Comparison of ENCODE assay signal across 27 cellular contexts in the genomic region with DNA sequence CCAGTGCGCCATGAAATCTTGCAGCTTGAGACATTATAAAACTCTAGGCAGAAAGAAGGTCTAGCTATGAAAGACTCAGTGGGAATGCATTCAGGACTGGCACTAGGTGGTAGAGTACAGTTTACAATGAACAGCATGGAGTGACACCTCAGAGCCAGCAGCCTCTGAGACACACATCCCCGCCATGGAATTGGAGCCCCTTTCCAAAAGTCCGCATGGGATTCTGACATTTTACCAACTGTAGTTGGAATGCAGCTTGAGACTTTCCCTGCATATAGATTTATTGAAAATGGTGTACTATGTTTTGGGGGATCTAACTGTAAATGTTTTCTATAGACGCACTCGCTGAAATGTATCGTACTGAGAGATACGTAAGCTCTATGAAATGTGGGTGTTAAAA.
"Had no signal": no experiment of that assay in that cellular context is flagged by ENCODE, and none has a peak within 500 bp of the region (broad histone marks: within the 10 kb centered on the region; RNA-seq: fewer than 3 reads in every experiment).

No MANE protein-coding gene starts in this region.

- H3K4me1 Mint-ChIP-seq: endodermal cell had no signal

- H3K36me3 ChIP-seq: colonic mucosa, esophagus muscularis mucosa, esophagus squamous epithelium, gastrocnemius medialis, gastroesophageal sphincter, heart left ventricle had no signal

- H3K27ac ChIP-seq: colonic mucosa, coronary artery, dorsolateral prefrontal cortex, epithelial cell of prostate, esophagus muscularis mucosa, esophagus squamous epithelium, foreskin keratinocyte, gastrocnemius medialis, gastroesophageal sphincter, heart left ventricle had no signal

- H3K4me1 ChIP-seq: colonic mucosa, esophagus muscularis mucosa, esophagus squamous epithelium, foreskin keratinocyte, gastrocnemius medialis, gastroesophageal sphincter had no signal

- H3K9me3 ChIP-seq: colonic mucosa, esophagus muscularis mucosa, esophagus squamous epithelium, gastrocnemius medialis, gastroesophageal sphincter, heart left ventricle had no signal

- H3K27me3 Mint-ChIP-seq: dendritic cell treated with granulocyte-macrophage colony-stimulating factor and Interleukin-4, amounts not matched to agents 40 ng/mL and 50 ng/mL, for 4 days had no signal

- H3K27me3 ChIP-seq: colonic mucosa, dorsolateral prefrontal cortex, esophagus muscularis mucosa, esophagus squamous epithelium, foreskin keratinocyte, gastrocnemius medialis, gastroesophageal sphincter, heart left ventricle had no signal

- H3K9me3 Mint-ChIP-seq: dendritic cell treated with granulocyte-macrophage colony-stimulating factor and Interleukin-4, amounts not matched to agents 40 ng/mL and 50 ng/mL, for 4 days; effector memory CD8-positive, alpha-beta T cell; endodermal cell had no signal

- H3K4me3 ChIP-seq: colonic mucosa, coronary artery, dorsolateral prefrontal cortex, esophagus muscularis mucosa, esophagus squamous epithelium, gastrocnemius medialis, gastroesophageal sphincter, heart left ventricle had no signal

- ATAC-seq: effector memory CD8-positive, alpha-beta T cell; esophagus mucosa; foreskin keratinocyte; gastrocnemius medialis; gastroesophageal sphincter; heart left ventricle had no signal

- H3K27ac Mint-ChIP-seq: dendritic cell treated with granulocyte-macrophage colony-stimulating factor and Interleukin-4, amounts not matched to agents 40 ng/mL and 50 ng/mL, for 4 days; effector memory CD8-positive, alpha-beta T cell; endodermal cell had no signal

- H3K4me3 Mint-ChIP-seq: dendritic cell treated with granulocyte-macrophage colony-stimulating factor and Interleukin-4, amounts not matched to agents 40 ng/mL and 50 ng/mL, for 4 days; effector memory CD8-positive, alpha-beta T cell; endodermal cell had no signal

- DNase-seq: colonic mucosa; cortex of kidney; dermis blood vessel endothelial cell; dorsolateral prefrontal cortex; effector CD4-positive, alpha-beta T cell; effector CD8-positive, alpha-beta T cell; effector memory CD4-positive, alpha-beta T cell; effector memory CD8-positive, alpha-beta T cell; endodermal cell; erythroblast; esophagus squamous epithelium; foreskin fibroblast; foreskin keratinocyte; foreskin melanocyte; gastrocnemius medialis; glutamatergic neuron; head of caudate nucleus; heart left ventricle had no signal

- FAIRE-seq: colon, endothelial cell of umbilical vein, frontal cortex had no signal
